19 cellular contexts compared by ENCODE assay signal in the genomic region with DNA sequence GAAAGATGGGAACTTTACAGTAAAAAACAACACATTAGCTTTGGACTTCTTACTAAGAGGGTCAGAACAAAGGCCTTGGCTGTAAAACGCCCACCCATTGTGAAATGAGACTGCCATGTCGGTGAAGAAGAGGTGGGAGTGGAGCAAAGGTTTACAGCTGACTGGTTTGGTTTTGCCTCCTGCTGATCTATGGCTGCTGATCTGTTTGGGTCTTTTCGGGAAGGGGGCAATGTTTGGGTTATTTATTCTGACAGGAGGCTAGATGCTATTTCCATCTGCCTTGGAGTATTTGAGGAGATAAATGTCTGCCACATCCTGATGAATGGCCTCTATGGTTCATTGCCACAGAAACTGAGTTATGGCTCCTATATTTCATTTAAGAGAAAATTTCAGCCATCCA.
DNase-seq lines count a peak whose midpoint lies in the region; ATAC-seq and TF ChIP-seq lines count a peak whose summit lies in the region.
"Had no signal": no experiment of that assay in that cellular context is flagged by ENCODE, and none has a peak within 500 bp of the region (broad histone marks: within the 10 kb centered on the region; RNA-seq: fewer than 3 reads in every experiment).

No MANE protein-coding gene starts in this region.

- H2AFZ ChIP-seq in neural progenitor cell (replicated peaks): no peak overlapping the region

- H3K4me3 ChIP-seq in neural progenitor cell (no peak overlapping the region), prostate gland (no peak overlapping the region)

- H3K9ac ChIP-seq in neural progenitor cell: no peak overlapping the region

- no peak for ATAC-seq in stimulated activated naive CD8-positive, alpha-beta T cell treated with anti-CD3 and anti-CD28 coated beads, Interleukin-15, amount 100 ng/mL, for 72 hours

- H3F3A ChIP-seq in neural progenitor cell (ENCODE audit: low read depth): peaks cover 19% of the 10 kb centered on the region

- intact Hi-C loops in prostate gland (cut with DNase I): no loop called here

- H3K9me3 ChIP-seq in neural progenitor cell (ENCODE audit: low read depth) (no peaks in the 10 kb centered on the region), prostate gland (no peaks in the 10 kb centered on the region)

- no peaks in the 10 kb centered on the region for H3K36me3 ChIP-seq in neural progenitor cell
- no peaks in the 10 kb centered on the region for H3K36me3 ChIP-seq in prostate gland

- no peak overlapping the region for H3K27ac ChIP-seq in neural progenitor cell
- no peak overlapping the region for H3K27ac ChIP-seq in prostate gland

- no peak for TF ChIP-seq POLR2A in prostate gland (IDR thresholded peaks at IDR 0.05)

- H3K27ac Mint-ChIP-seq in neural progenitor cell: no peak overlapping the region
- no peak overlapping the region for H3K27ac Mint-ChIP-seq in stimulated activated naive CD8-positive, alpha-beta T cell treated with anti-CD3 and anti-CD28 coated beads, Interleukin-15, amount 100 ng/mL, for 72 hours
- H3K27ac Mint-ChIP-seq: B cell; CD4-positive, alpha-beta T cell; H9 had no signal

- DNase-seq in NCI-H748 (lab: John Stamatoyannopoulos, UW; ENCODE audit: unreplicated experiment): peak; percentile 61
- no peak for DNase-seq in NCI-H748 treated with DMSO at 0.1 percent for 48 hours (lab: John Stamatoyannopoulos, UW)
- peak; percentile 92 for DNase-seq in left kidney (ENCODE audit: low read depth, low spot score)
- peak; percentile 72 for DNase-seq in neural progenitor cell (ENCODE audit: low spot score)
- no peak for DNase-seq in prostate gland (ENCODE audit: low spot score)
- DNase-seq in stimulated activated naive CD8-positive, alpha-beta T cell treated with anti-CD3 and anti-CD28 coated beads, Interleukin-15, amount 100 ng/mL, for 72 hours: no peak
- DNase-seq in DMS79 (lab: John Stamatoyannopoulos, UW): no peak
- DNase-seq in NCI-H2107 (lab: John Stamatoyannopoulos, UW): no peak
- DNase-seq: 8988T; C1 segment of cervical spinal cord; Calu3; CD4-positive, alpha-beta T cell; DMS 273 treated with DMSO at 0.1 percent for 48 hours; DMS79 treated with DMSO at 0.1 percent for 48 hours; EL; GDM1; GOT3; H9 had no signal

- peak overlapping the region; percentile 4 for H3K4me2 ChIP-seq in neural progenitor cell

- H3K4me1 ChIP-seq in neural progenitor cell (peaks cover 56% of the 10 kb centered on the region), prostate gland (replicated peaks) (no peaks in the 10 kb centered on the region)

- no peak overlapping the region for H3K4me3 Mint-ChIP-seq in neural progenitor cell
- no peak overlapping the region for H3K4me3 Mint-ChIP-seq in stimulated activated naive CD8-positive, alpha-beta T cell treated with anti-CD3 and anti-CD28 coated beads, Interleukin-15, amount 100 ng/mL, for 72 hours
- H3K4me3 Mint-ChIP-seq: B cell; CD4-positive, alpha-beta T cell; H9 had no signal

- H3K36me3 Mint-ChIP-seq in neural progenitor cell: peaks cover 4% of the 10 kb centered on the region

- peaks cover 25% of the 10 kb centered on the region for H3K9me3 Mint-ChIP-seq in neural progenitor cell
- H3K9me3 Mint-ChIP-seq in stimulated activated naive CD8-positive, alpha-beta T cell treated with anti-CD3 and anti-CD28 coated beads, Interleukin-15, amount 100 ng/mL, for 72 hours: peaks cover 0 to 10% of the 10 kb centered on the region in 2 donors
- H3K9me3 Mint-ChIP-seq: CD4-positive, alpha-beta T cell; H9 had no signal

- 37% methylated on average over 3 of the region's 3 CpGs for WGBS in prostate gland

- peaks cover 59% of the 10 kb centered on the region for H3K4me1 Mint-ChIP-seq in neural progenitor cell
- H3K4me1 Mint-ChIP-seq in stimulated activated naive CD8-positive, alpha-beta T cell treated with anti-CD3 and anti-CD28 coated beads, Interleukin-15, amount 100 ng/mL, for 72 hours: no peaks in the 10 kb centered on the region
- H3K4me1 Mint-ChIP-seq: B cell had no signal

- peaks cover 5% of the 10 kb centered on the region for H3K27me3 Mint-ChIP-seq in neural progenitor cell (ENCODE audit: insufficient read depth, low read depth)
- peaks cover 25% of the 10 kb centered on the region for H3K27me3 Mint-ChIP-seq in stimulated activated naive CD8-positive, alpha-beta T cell treated with anti-CD3 and anti-CD28 coated beads, Interleukin-15, amount 100 ng/mL, for 72 hours

- TF ChIP-seq CTCF in neural progenitor cell (IDR thresholded peaks at IDR 0.05) (no peak), prostate gland (IDR thresholded peaks at IDR 0.05) (no peak)

- no peaks in the 10 kb centered on the region for H3K27me3 ChIP-seq in neural progenitor cell
- H3K27me3 ChIP-seq in prostate gland (replicated peaks; ENCODE audit: insufficient read depth): no peaks in the 10 kb centered on the region

- H4K20me1 ChIP-seq in neural progenitor cell (ENCODE audit: low read depth): no peaks in the 10 kb centered on the region

- no peaks in the 10 kb centered on the region for H3K79me2 ChIP-seq in neural progenitor cell (ENCODE audit: low read depth)

Comparison
In these comparisons a context has a peak if more than half of its experiments do, and no peak if none do; other contexts are left out.
1. DNase-seq: peak in NCI-H748 (single experiment), left kidney (single experiment) and neural progenitor cell (single experiment); none in NCI-H748 treated with DMSO at 0.1 percent for 48 hours (single experiment), prostate gland (single experiment), stimulated activated naive CD8-positive, alpha-beta T cell treated with anti-CD3 and anti-CD28 coated beads, Interleukin-15, amount 100 ng/mL, for 72 hours (0 of 2), DMS79 (single experiment) and NCI-H2107 (single experiment).